Comparison of ENCODE assay signal across 13 cellular contexts in genomic region chrX:136193771-136194170, GRCh38. TPM values are rescaled to one million over a fixed set of nuclear protein-coding genes. Genes with fewer than 3 reads are reported as not detected.
DNase-seq lines count a peak whose midpoint lies in the region; ATAC-seq and TF ChIP-seq lines count a peak whose summit lies in the region.
"Had no signal": no experiment of that assay in that cellular context is flagged by ENCODE, and none has a peak within 500 bp of the region (broad histone marks: within the 10 kb centered on the region; RNA-seq: fewer than 3 reads in every experiment).

No MANE protein-coding gene starts in this region.

- H3K4me3 Mint-ChIP-seq in endothelial cell (ENCODE audit: unreplicated experiment) (peak overlapping the region; percentile 48), endodermal cell (no peak overlapping the region)
- peak overlapping the region; percentile 43 for H3K4me3 Mint-ChIP-seq in stimulated activated memory B cell treated with anti-CD40 and anti-IgM and Interleukin-4, amounts not matched to agents 10 μg/mL and 1 μg/mL and 100 μg/mL, for 72 hours

- DNase-seq in activated CD4-positive, alpha-beta T cell treated with anti-CD3 and anti-CD28 coated beads, Interleukin-2, amount 50 U/mL, for 1 hour: peak; percentile 3
- DNase-seq in activated CD4-positive, alpha-beta T cell treated with anti-CD3 and anti-CD28 coated beads, Interleukin-2, amount 50 U/mL, for 4 hours: no peak
- DNase-seq in Peyer's patch: peak in 2 of 3 donors; percentile 59 to 70
- no peak for DNase-seq in endothelial cell (ENCODE audit: low spot score)
- no peak for DNase-seq in endodermal cell
- DNase-seq in retina: no peak
- DNase-seq: activated gamma-delta T cell treated with Interleukin-2 at 50 U/mL for 16 hours; effector memory CD4-positive, alpha-beta T cell; hippocampal formation; NCI-H69; spleen had no signal

- H3K27me3 ChIP-seq in Peyer's patch (no peaks in the 10 kb centered on the region), endodermal cell (ENCODE audit: control insufficient read depth, insufficient read depth, low read length, poor library complexity, severe bottlenecking) (no peaks in the 10 kb centered on the region)
- H3K27me3 ChIP-seq: spleen had no signal

- H3K27me3 Mint-ChIP-seq in endothelial cell (ENCODE audit: unreplicated experiment) (peaks cover 3% of the 10 kb centered on the region), endodermal cell (ENCODE audit: insufficient read depth) (no peaks in the 10 kb centered on the region)
- H3K27me3 Mint-ChIP-seq in stimulated activated memory B cell treated with anti-CD40 and anti-IgM and Interleukin-4, amounts not matched to agents 10 μg/mL and 1 μg/mL and 100 μg/mL, for 72 hours: no peaks in the 10 kb centered on the region

- TF ChIP-seq CTCF in Peyer's patch (IDR thresholded peaks at IDR 0.05) (no peak), endothelial cell (IDR thresholded peaks at IDR 0.05; ENCODE audit: unreplicated experiment) (no peak), endodermal cell (conservative IDR thresholded peaks at IDR 0.05) (no peak)

- peak overlapping the region in 2 of 4 donors; percentile 18 to 45 for H3K27ac ChIP-seq in Peyer's patch
- H3K27ac ChIP-seq in endodermal cell (ENCODE audit: low read depth, low read length): no peak overlapping the region
- H3K27ac ChIP-seq: spleen had no signal

- WGBS in endodermal cell (ENCODE audit: insufficient coverage in 1 of 2, insufficient read length in 1 of 2), 2 experiments: 93% methylated on average over 4 of the region's 4 CpGs; no CpG with 5 or more reads in 1 of the 2 experiments

- H3K27ac Mint-ChIP-seq in endothelial cell (ENCODE audit: unreplicated experiment) (no peak overlapping the region), endodermal cell (no peak overlapping the region)
- H3K27ac Mint-ChIP-seq in stimulated activated memory B cell treated with anti-CD40 and anti-IgM and Interleukin-4, amounts not matched to agents 10 μg/mL and 1 μg/mL and 100 μg/mL, for 72 hours: peak overlapping the region; percentile 2

- H3K36me3 Mint-ChIP-seq in endothelial cell (ENCODE audit: low read depth, unreplicated experiment) (no peaks in the 10 kb centered on the region), endodermal cell (ENCODE audit: low read depth) (no peaks in the 10 kb centered on the region)
- H3K36me3 Mint-ChIP-seq in stimulated activated memory B cell treated with anti-CD40 and anti-IgM and Interleukin-4, amounts not matched to agents 10 μg/mL and 1 μg/mL and 100 μg/mL, for 72 hours: no peaks in the 10 kb centered on the region

- H3K36me3 ChIP-seq in Peyer's patch (no peaks in the 10 kb centered on the region), endodermal cell (ENCODE audit: control insufficient read depth, insufficient read depth, low read length) (no peaks in the 10 kb centered on the region)
- H3K36me3 ChIP-seq: spleen had no signal

- H3K9me3 Mint-ChIP-seq in endothelial cell (ENCODE audit: unreplicated experiment): no peaks in the 10 kb centered on the region
- no peaks in the 10 kb centered on the region for H3K9me3 Mint-ChIP-seq in stimulated activated memory B cell treated with anti-CD40 and anti-IgM and Interleukin-4, amounts not matched to agents 10 μg/mL and 1 μg/mL and 100 μg/mL, for 72 hours
- peaks cover 56% of the 10 kb centered on the region for H3K9me3 Mint-ChIP-seq in endodermal cell

- H3K4me1 ChIP-seq in Peyer's patch: peaks cover 0 to 19% (median 0%) of the 10 kb centered on the region in 4 donors
- H3K4me1 ChIP-seq in endodermal cell (ENCODE audit: control insufficient read depth, insufficient read depth, low read length): no peaks in the 10 kb centered on the region

- ATAC-seq in stimulated activated memory B cell treated with anti-CD40 and anti-IgM and Interleukin-4, amounts not matched to agents 10 μg/mL and 1 μg/mL and 100 μg/mL, for 72 hours: no peak
- no peak for ATAC-seq in GM18870 (IDR thresholded peaks at IDR 0.05; ENCODE audit: unreplicated experiment)

- no peak overlapping the region for H3K9ac ChIP-seq in endodermal cell (ENCODE audit: extremely low read depth, low read length, poor library complexity, severe bottlenecking)

- H3K9me3 ChIP-seq in Peyer's patch (no peaks in the 10 kb centered on the region), endodermal cell (ENCODE audit: control insufficient read depth, low read length) (no peaks in the 10 kb centered on the region)
- H3K9me3 ChIP-seq: spleen had no signal

- TF ChIP-seq POLR2A in Peyer's patch (IDR thresholded peaks at IDR 0.05): no peak

- H3K4me3 ChIP-seq in Peyer's patch (no peak overlapping the region), endodermal cell (ENCODE audit: low read length) (no peak overlapping the region)
- H3K4me3 ChIP-seq: spleen had no signal

- H3K4me1 Mint-ChIP-seq in endothelial cell (ENCODE audit: unreplicated experiment) (peaks cover 16% of the 10 kb centered on the region), endodermal cell (no peaks in the 10 kb centered on the region)
- peaks cover 13% of the 10 kb centered on the region for H3K4me1 Mint-ChIP-seq in stimulated activated memory B cell treated with anti-CD40 and anti-IgM and Interleukin-4, amounts not matched to agents 10 μg/mL and 1 μg/mL and 100 μg/mL, for 72 hours

RNA-seq across cellular contexts. Expression of gene FHL1, which starts 46.4 kb away (rescaled TPM):
- total RNA-seq in Peyer's patch: 100 to 1,000 TPM in 2 of 4 donors, 10 to 100 TPM in 2; 33.8 to 302 (median 120) TPM
- 5.6 TPM for total RNA-seq in endothelial cell (ENCODE audit: unreplicated experiment)
- total RNA-seq in endodermal cell: 10 to 100 TPM in 1 of 2 donors, 1 to 10 TPM in 1; 3.7 to 19.3 TPM
- 67.3 TPM for polyA plus RNA-seq in endodermal cell (2013, experiment 1 of 2)
- 62.2 TPM for polyA plus RNA-seq in endodermal cell (2013, experiment 2 of 2)

RNA-seq across cellular contexts. Expression of gene MAP7D3, which starts 57.4 kb away (rescaled TPM):
- 10 to 100 TPM in 1 of 4 donors, 1 to 10 TPM in 3; 1.6 to 18.2 (median 4.7) TPM for total RNA-seq in Peyer's patch
- 6.6 TPM for total RNA-seq in endothelial cell (ENCODE audit: unreplicated experiment)
- total RNA-seq in endodermal cell: 10 to 100 TPM; 12.3 to 14.2 TPM
- polyA plus RNA-seq in endodermal cell (2013, experiment 1 of 2): 12.3 TPM
- 10.4 TPM for polyA plus RNA-seq in endodermal cell (2013, experiment 2 of 2)

Comparison
In these comparisons a context has a peak if more than half of its experiments do, and no peak if none do; other contexts are left out.
1. DNase-seq: peak in activated CD4-positive, alpha-beta T cell treated with anti-CD3 and anti-CD28 coated beads, Interleukin-2, amount 50 U/mL, for 1 hour (single experiment) and Peyer's patch (2 of 3); none in activated CD4-positive, alpha-beta T cell treated with anti-CD3 and anti-CD28 coated beads, Interleukin-2, amount 50 U/mL, for 4 hours (0 of 2), endothelial cell (single experiment), endodermal cell (single experiment) and retina (single experiment).